In genomic region chr2:241120440-241120839, GRCh38 we compare ENCODE assay signal across 22 cellular contexts. TPM values are rescaled to one million over a fixed set of nuclear protein-coding genes. Genes with fewer than 3 reads are reported as not detected.
DNase-seq lines count a peak whose midpoint lies in the region; ATAC-seq, FAIRE-seq and TF ChIP-seq lines count a peak whose summit lies in the region.
"Had no signal": no experiment of that assay in that cellular context is flagged by ENCODE, and none has a peak within 500 bp of the region (broad histone marks: within the 10 kb centered on the region; RNA-seq: fewer than 3 reads in every experiment).

No MANE protein-coding gene starts in this region.

- CTCF ChIA-PET in activated CD4-positive, alpha-beta T cell treated with anti-CD3 and anti-CD28 coated beads for 36 hours (lab: Charles Lee), result no interaction called here
- CTCF ChIA-PET in PC-3 (lab: Charles Lee), result no interaction called here

- H3K27ac ChIP-seq in PC-3 (ENCODE audit: low read length), result no peak overlapping the region
- H3K27ac ChIP-seq: BLaER1 treated with 17β-estradiol and CSF1 and Interleukin-3, amounts not matched to agents 10 nM and 100 nM; PC-9; RWPE1; SK-N-MC had no signal

- H3K4me2 ChIP-seq in PC-3 (ENCODE audit: low read length), result no peak overlapping the region
- H3K4me2 ChIP-seq: BLaER1 treated with 17β-estradiol and CSF1 and Interleukin-3, amounts not matched to agents 10 nM and 100 nM; PC-9 had no signal

- no peak overlapping the region for H2AFZ ChIP-seq in PC-3 (ENCODE audit: low read length)
- H2AFZ ChIP-seq: PC-9 had no signal

- H4K20me1 ChIP-seq in PC-3 (ENCODE audit: low read length), result no peaks in the 10 kb centered on the region

- H3K27ac Mint-ChIP-seq in activated CD4-positive, alpha-beta T cell treated with anti-CD3 and anti-CD28 coated beads for 36 hours, result no peak overlapping the region
- peak overlapping the region; percentile 37 for H3K27ac Mint-ChIP-seq in T-helper 17 cell
- H3K27ac Mint-ChIP-seq in stimulated activated naive B cell treated with anti-CD40 and anti-IgM and Interleukin-4, amounts not matched to agents 10 μg/mL and 1 μg/mL and 100 μg/mL, for 72 hours, result peak overlapping the region; percentile 14
- H3K27ac Mint-ChIP-seq: CD8-positive, alpha-beta T cell had no signal

- H3F3A ChIP-seq in PC-3 (ENCODE audit: low read length, unreplicated experiment), result no peaks in the 10 kb centered on the region

- no peak overlapping the region for H3K4me3 ChIP-seq in PC-3 (ENCODE audit: low read length)
- H3K4me3 ChIP-seq: BLaER1 treated with 17β-estradiol and CSF1 and Interleukin-3, amounts not matched to agents 10 nM and 100 nM; PC-9; SK-N-MC had no signal

- H3K9me3 Mint-ChIP-seq in activated CD4-positive, alpha-beta T cell treated with anti-CD3 and anti-CD28 coated beads for 36 hours (ENCODE audit: low read depth), result peaks cover 2% of the 10 kb centered on the region
- peaks cover 3 to 4% of the 10 kb centered on the region in 2 donors for H3K9me3 Mint-ChIP-seq in stimulated activated naive B cell treated with anti-CD40 and anti-IgM and Interleukin-4, amounts not matched to agents 10 μg/mL and 1 μg/mL and 100 μg/mL, for 72 hours
- H3K9me3 Mint-ChIP-seq: CD8-positive, alpha-beta T cell had no signal

- FAIRE-seq in GM18507 (lab: Jason Lieb, UNC), result peak; percentile 54
- FAIRE-seq: GM12892 had no signal

- ATAC-seq in activated CD4-positive, alpha-beta T cell treated with anti-CD3 and anti-CD28 coated beads for 36 hours, result peak; percentile 61
- ATAC-seq in T-helper 17 cell, result no peak
- peak in 1 of 2 donors; percentile 53 for ATAC-seq in stimulated activated naive B cell treated with anti-CD40 and anti-IgM and Interleukin-4, amounts not matched to agents 10 μg/mL and 1 μg/mL and 100 μg/mL, for 72 hours (replicated peaks)
- ATAC-seq in PC-3, result no peak
- ATAC-seq: CD8-positive, alpha-beta T cell had no signal

- no peaks in the 10 kb centered on the region for H3K9me2 ChIP-seq in PC-3 (replicated peaks; ENCODE audit: low read length)

- no TSS peak for BruUV-seq in PC-3 (replicated peaks; lab: Mats Ljungman, UMichigan)

- intact Hi-C loops in activated CD4-positive, alpha-beta T cell treated with anti-CD3 and anti-CD28 coated beads for 36 hours (cut with DNase I, micrococcal nuclease), result no loop called here
- intact Hi-C loops in PC-3 (cut with micrococcal nuclease), result no loop called here

- no peaks in the 10 kb centered on the region for H3K9me3 ChIP-seq in T-helper 17 cell (ENCODE audit: control insufficient read depth, low read length, poor library complexity, severe bottlenecking)
- no peaks in the 10 kb centered on the region for H3K9me3 ChIP-seq in PC-3 (ENCODE audit: low read length)

- H3K4me1 Mint-ChIP-seq in activated CD4-positive, alpha-beta T cell treated with anti-CD3 and anti-CD28 coated beads for 36 hours, result peaks cover 20% of the 10 kb centered on the region
- peaks cover 13% of the 10 kb centered on the region for H3K4me1 Mint-ChIP-seq in T-helper 17 cell
- peaks cover 0 to 2% of the 10 kb centered on the region in 2 donors for H3K4me1 Mint-ChIP-seq in stimulated activated naive B cell treated with anti-CD40 and anti-IgM and Interleukin-4, amounts not matched to agents 10 μg/mL and 1 μg/mL and 100 μg/mL, for 72 hours

- DNase-seq in activated CD4-positive, alpha-beta T cell treated with anti-CD3 and anti-CD28 coated beads for 36 hours, result no peak
- DNase-seq in activated CD4-positive, alpha-beta T cell treated with anti-CD3 and anti-CD28 coated beads, Interleukin-2, amount 50 U/mL, for 1 hour, result no peak
- DNase-seq in GM18507 (ENCODE audit: extremely low spot score, insufficient read length, low read depth), result no peak
- DNase-seq in T-helper 17 cell, result no peak
- DNase-seq in stimulated activated naive B cell treated with anti-CD40 and anti-IgM and Interleukin-4, amounts not matched to agents 10 μg/mL and 1 μg/mL and 100 μg/mL, for 72 hours, result no peak
- DNase-seq in effector CD4-positive, alpha-beta T cell, result no peak
- DNase-seq in PC-3, result no peak
- DNase-seq: 8988T; CD8-positive, alpha-beta T cell; DND-41; NCI-H1048; NCI-H1417 treated with DMSO at 0.1 percent for 48 hours; NCI-H187; NCI-H446; NCI-H526 treated with DMSO at 0.1 percent for 48 hours; PC-9; SHP77 treated with DMSO at 0.1 percent for 48 hours had no signal

- H3K4me3 Mint-ChIP-seq in activated CD4-positive, alpha-beta T cell treated with anti-CD3 and anti-CD28 coated beads for 36 hours, result no peak overlapping the region
- no peak overlapping the region for H3K4me3 Mint-ChIP-seq in T-helper 17 cell
- H3K4me3 Mint-ChIP-seq in stimulated activated naive B cell treated with anti-CD40 and anti-IgM and Interleukin-4, amounts not matched to agents 10 μg/mL and 1 μg/mL and 100 μg/mL, for 72 hours, result no peak overlapping the region
- H3K4me3 Mint-ChIP-seq: CD8-positive, alpha-beta T cell; IgD-negative memory B cell had no signal

- no peaks in the 10 kb centered on the region for H3K79me2 ChIP-seq in PC-3 (ENCODE audit: low read length)

- no peaks in the 10 kb centered on the region for H3K27me3 ChIP-seq in PC-3 (ENCODE audit: low read length)
- H3K27me3 ChIP-seq: BLaER1 treated with 17β-estradiol and CSF1 and Interleukin-3, amounts not matched to agents 10 nM and 100 nM had no signal

- POLR2A ChIA-PET in activated CD4-positive, alpha-beta T cell treated with anti-CD3 and anti-CD28 coated beads for 36 hours (lab: Charles Lee), result no interaction called here
- POLR2A ChIA-PET in PC-3 (lab: Charles Lee; ENCODE audit: unreplicated experiment), result no interaction called here

- no peak overlapping the region for H3K9ac ChIP-seq in PC-3 (ENCODE audit: low read length)
- H3K9ac ChIP-seq: BLaER1 treated with 17β-estradiol and CSF1 and Interleukin-3, amounts not matched to agents 10 nM and 100 nM had no signal

- no peaks in the 10 kb centered on the region for H3K27me3 Mint-ChIP-seq in activated CD4-positive, alpha-beta T cell treated with anti-CD3 and anti-CD28 coated beads for 36 hours
- H3K27me3 Mint-ChIP-seq in T-helper 17 cell, result no peaks in the 10 kb centered on the region
- no peaks in the 10 kb centered on the region for H3K27me3 Mint-ChIP-seq in stimulated activated naive B cell treated with anti-CD40 and anti-IgM and Interleukin-4, amounts not matched to agents 10 μg/mL and 1 μg/mL and 100 μg/mL, for 72 hours
- H3K27me3 Mint-ChIP-seq: IgD-negative memory B cell had no signal

- peaks cover 58% of the 10 kb centered on the region for H3K36me3 Mint-ChIP-seq in activated CD4-positive, alpha-beta T cell treated with anti-CD3 and anti-CD28 coated beads for 36 hours (ENCODE audit: low read depth)
- peaks cover 15% of the 10 kb centered on the region for H3K36me3 Mint-ChIP-seq in T-helper 17 cell (ENCODE audit: low read depth)
- H3K36me3 Mint-ChIP-seq in stimulated activated naive B cell treated with anti-CD40 and anti-IgM and Interleukin-4, amounts not matched to agents 10 μg/mL and 1 μg/mL and 100 μg/mL, for 72 hours, result peaks cover 46 to 71% of the 10 kb centered on the region in 2 donors

- H3K4me1 ChIP-seq in PC-3 (ENCODE audit: insufficient read depth, low read length), result no peaks in the 10 kb centered on the region
- H3K4me1 ChIP-seq: BLaER1 treated with 17β-estradiol and CSF1 and Interleukin-3, amounts not matched to agents 10 nM and 100 nM had no signal

- H3K36me3 ChIP-seq in PC-3 (ENCODE audit: low read depth, low read length), result no peaks in the 10 kb centered on the region

- TF ChIP-seq CTCF in PC-3 (conservative IDR thresholded peaks at IDR 0.05; ENCODE audit: low read depth, low read length), result no peak

RNA-seq across cellular contexts. Expression of gene MTERF4, which starts 18.4 kb away (rescaled TPM):
- 10 to 100 TPM; 34.4 to 34.5 TPM for total RNA-seq in activated CD4-positive, alpha-beta T cell treated with anti-CD3 and anti-CD28 coated beads for 36 hours
- total RNA-seq in T-helper 17 cell (10 to 100 TPM; 66.7 to 82.9 TPM), PC-3 (2014; rRNA removed) (13.6 and 15.4 TPM in 2 replicates)

RNA-seq across cellular contexts. Expression of gene PASK, which starts 28.8 kb away (rescaled TPM):
- 10 to 100 TPM; 62.9 to 88.1 TPM for total RNA-seq in activated CD4-positive, alpha-beta T cell treated with anti-CD3 and anti-CD28 coated beads for 36 hours
- 100 to 1,000 TPM; 108 to 163 TPM for total RNA-seq in T-helper 17 cell
- 3.1 and 4.1 TPM in 2 replicates for total RNA-seq in PC-3 (2014; rRNA removed)

RNA-seq across cellular contexts. Expression of gene PPP1R7, which starts 29.8 kb away (rescaled TPM):
- total RNA-seq in activated CD4-positive, alpha-beta T cell treated with anti-CD3 and anti-CD28 coated beads for 36 hours, result 100 to 1,000 TPM; 104 to 129 TPM
- total RNA-seq in T-helper 17 cell (10 to 100 TPM; 40.0 to 54.8 TPM), PC-3 (2014; rRNA removed) (16.6 and 21.4 TPM in 2 replicates)

Comparison
In these comparisons a context has a peak if more than half of its experiments do, and no peak if none do; other contexts are left out.
1. RNA of gene PASK, which starts 28.8 kb away (total RNA-seq): 108 to 163 TPM in T-helper 17 cell and 62.9 to 88.1 TPM in activated CD4-positive, alpha-beta T cell treated with anti-CD3 and anti-CD28 coated beads for 36 hours; 3.1 to 4.1 TPM in PC-3; every median in the first group is over 10 times any median in the second.